ENCODE assay signal across 1 cellular context in genomic region chr5:43073597-43074546, GRCh38.
TF ChIP-seq lines count a peak whose summit lies in the region.

No MANE protein-coding gene starts in this region.

TF ChIP-seq in HepG2, 621 proteins besides CTCF, POLR2A, EP300 and RAD21 (continued from another document):
- TF ChIP-seq EHMT2 (IDR thresholded peaks at IDR 0.05; ENCODE audit: borderline replicate concordance, low read depth, low read length) (0 out of 2 replicates have a peak, but pooled peaks have one; percentile 30), THYN1 (CRISPR knock-in tag; IDR thresholded peaks at IDR 0.05; ENCODE audit: borderline replicate concordance, low read depth) (no peak), ZNF644 (CRISPR knock-in tag; IDR thresholded peaks at IDR 0.05; ENCODE audit: low read depth) (peak; percentile 64; the same call in 1 of the 2 replicates), ZFP36L2 (CRISPR knock-in tag; IDR thresholded peaks at IDR 0.05) (no peak), ELF4 (CRISPR knock-in tag; IDR thresholded peaks at IDR 0.05; ENCODE audit: borderline replicate concordance) (no peak), HNRNPLL (IDR thresholded peaks at IDR 0.05; ENCODE audit: low read depth, low read length, poor library complexity, severe bottlenecking) (no peak), SRF (IDR thresholded peaks at IDR 0.05; ENCODE audit: low read depth, low read length) (0 out of 2 replicates have a peak, but pooled peaks have one; percentile 49), STAG1 (CRISPR knock-in tag; IDR thresholded peaks at IDR 0.05) (peak; percentile 60)
